35 cellular contexts compared by ENCODE assay signal in genomic region chr17:41595585-41595984, GRCh38. TPM values are rescaled to one million over a fixed set of nuclear protein-coding genes. Genes with fewer than 3 reads are reported as not detected.
"Had no signal": no experiment of that assay in that cellular context is flagged by ENCODE, and none has a peak within 500 bp of the region (broad histone marks: within the 10 kb centered on the region; RNA-seq: fewer than 3 reads in every experiment).

No MANE protein-coding gene starts in this region.

- DNase-seq: cerebellar nuclear complex; cortex of kidney; effector memory CD8-positive, alpha-beta T cell; foreskin melanocyte; glutamatergic neuron; heart right ventricle; hippocampal formation; natural killer cell; occipital lobe; pancreas; right lobe of liver; stimulated activated CD4-positive, alpha-beta T cell treated with anti-CD3 and anti-CD28 coated beads, Interleukin-12 subunit alpha, Interleukin-12 subunit beta, amount 100 ng/mL, for 4 hours; stimulated activated CD4-positive, alpha-beta T cell treated with anti-CD3 and anti-CD28 coated beads, Interleukin-1b, Interleukin-23, amount 100 ng/mL, for 48 hours; stimulated activated CD4-positive, alpha-beta T cell treated with anti-CD3 and anti-CD28 coated beads, Interleukin-4, amount 100 ng/mL, for 1 hour; stimulated activated CD8-positive, alpha-beta memory T cell treated with anti-CD3 and anti-CD28 coated beads, Interleukin-4, amount 100 ng/mL, for 48 hours; stimulated activated naive CD4-positive, alpha-beta T cell treated with Interleukin-2 at 50 U/mL for 16 hours; stomach; testis; tibial artery; uterus had no signal

- H3K4me1 ChIP-seq: esophagus muscularis mucosa, heart right ventricle, pancreas, right lobe of liver, stomach, testis, tibial artery, uterus had no signal

- ATAC-seq: effector memory CD8-positive, alpha-beta T cell; heart right ventricle; left lobe of liver; natural killer cell; pancreas; right lobe of liver had no signal

- H3K9me3 ChIP-seq: esophagus muscularis mucosa, heart right ventricle, pancreas, right lobe of liver, stomach, testis, tibial artery, uterus had no signal

- H3K4me3 ChIP-seq: esophagus muscularis mucosa, heart right ventricle, lung, pancreas, right lobe of liver, smooth muscle cell, stomach, testis, tibial artery, uterus had no signal

- H3K4me3 Mint-ChIP-seq: effector memory CD8-positive, alpha-beta T cell; memory B cell; natural killer cell; type B pancreatic cell had no signal

- H3K4me2 ChIP-seq: smooth muscle cell had no signal

- H3K27ac ChIP-seq: esophagus muscularis mucosa, heart right ventricle, pancreas, right lobe of liver, stomach, testis, tibial artery, uterus had no signal

- H3K27ac Mint-ChIP-seq: effector memory CD8-positive, alpha-beta T cell; memory B cell; natural killer cell; progenitor cell of endocrine pancreas; type B pancreatic cell had no signal

- H3K36me3 Mint-ChIP-seq: memory B cell, natural killer cell, type B pancreatic cell had no signal

- H3K36me3 ChIP-seq: esophagus muscularis mucosa, heart right ventricle, pancreas, right lobe of liver, stomach, tibial artery, uterus had no signal

- FAIRE-seq: endometrium, islet of Langerhans, pancreas had no signal

- H3K9me3 Mint-ChIP-seq: type B pancreatic cell had no signal

- H3K4me1 Mint-ChIP-seq: memory B cell had no signal

- H3K27me3 ChIP-seq: pancreas, right lobe of liver, testis, uterus had no signal

RNA-seq across cellular contexts. Expression of gene KRT14, which starts 8.9 kb away (rescaled TPM):
- total RNA-seq: dermis microvascular lymphatic vessel endothelial cell, fibroblast of lung, heart right ventricle, left lobe of liver, liver, mononuclear cell, natural killer cell, progenitor cell of endocrine pancreas had no signal
- polyA plus RNA-seq: liver, neural cell had no signal

RNA-seq across cellular contexts. Expression of gene KRT16, which starts 17.0 kb away (rescaled TPM):
- total RNA-seq: dermis microvascular lymphatic vessel endothelial cell, fibroblast of lung, left lobe of liver, liver, mononuclear cell, natural killer cell, occipital lobe, progenitor cell of endocrine pancreas, right lobe of liver, testis, uterus had no signal
- polyA plus RNA-seq: liver, neural cell had no signal

RNA-seq across cellular contexts. Expression of gene KRT9, which starts 23.7 kb away (rescaled TPM):
- total RNA-seq: dermis microvascular lymphatic vessel endothelial cell, esophagus muscularis mucosa, fibroblast of lung, heart right ventricle, left lobe of liver, liver, lung, natural killer cell, occipital lobe, pancreas, progenitor cell of endocrine pancreas, right lobe of liver, stomach, subcutaneous adipose tissue had no signal
- polyA plus RNA-seq: fibroblast of lung, heart right ventricle, liver, lung, neural cell, pancreas, smooth muscle cell, stomach had no signal

RNA-seq across cellular contexts. Expression of gene KRT17, which starts 28.8 kb away (rescaled TPM):
- total RNA-seq: heart right ventricle, left lobe of liver, liver, natural killer cell, right lobe of liver, subcutaneous adipose tissue had no signal
- polyA plus RNA-seq: neural cell had no signal
